Comparison of ENCODE assay signal across 22 cellular contexts in the genomic region with DNA sequence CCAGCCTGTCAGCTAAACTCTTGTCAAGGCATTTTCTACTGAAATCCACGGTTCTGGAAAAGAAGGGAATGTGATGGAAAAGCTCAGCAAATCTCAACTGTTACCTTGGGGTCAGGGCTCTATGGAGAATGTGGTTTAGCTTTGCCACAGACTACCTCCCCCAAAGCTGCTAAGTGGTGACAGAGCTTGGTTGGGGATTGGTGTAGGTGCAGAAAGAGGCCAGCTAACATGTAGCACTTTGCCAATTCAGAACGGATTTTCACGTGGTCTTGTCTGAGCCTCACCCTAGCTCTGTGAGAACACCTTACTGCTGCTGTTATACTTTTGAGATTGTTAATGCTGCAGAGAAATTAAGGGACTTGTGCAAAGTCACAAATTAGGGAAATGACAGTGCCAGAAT.
A peak's percentile ranks its signal among the peaks of the same experiment; 100 is the strongest.
DNase-seq lines count a peak whose midpoint lies in the region; ATAC-seq, FAIRE-seq and TF ChIP-seq lines count a peak whose summit lies in the region.
"Had no signal": no experiment of that assay in that cellular context is flagged by ENCODE, and none has a peak within 500 bp of the region (broad histone marks: within the 10 kb centered on the region; RNA-seq: fewer than 3 reads in every experiment).

No MANE protein-coding gene starts in this region.

- no peak overlapping the region for H2AFZ ChIP-seq in fibroblast of lung (ENCODE audit: low read length)
- H2AFZ ChIP-seq: PC-9 had no signal

- TF ChIP-seq POLR2A in tibial nerve (IDR thresholded peaks at IDR 0.05) = no peak
- TF ChIP-seq POLR2A in prostate gland (IDR thresholded peaks at IDR 0.05) = no peak

- FAIRE-seq in RCC 7860 (lab: Jason Lieb, UNC) = peak; percentile 95
- FAIRE-seq: GM19239 had no signal

- H3K9me3 ChIP-seq in fibroblast of lung (ENCODE audit: control insufficient read depth, insufficient read depth, low read depth, low read length) = no peaks in the 10 kb centered on the region
- no peaks in the 10 kb centered on the region for H3K9me3 ChIP-seq in tibial nerve
- no peaks in the 10 kb centered on the region for H3K9me3 ChIP-seq in prostate gland
- H3K9me3 ChIP-seq: HAP-1 had no signal

- no peaks in the 10 kb centered on the region for H3K79me2 ChIP-seq in fibroblast of lung (ENCODE audit: control insufficient read depth, insufficient read depth, low read length)

- peak; percentile 49 for DNase-seq in Daoy (ENCODE audit: low read depth)
- peak; percentile 72 for DNase-seq in RCC 7860 (ENCODE audit: low spot score)
- peak in 1 of 2 donors; percentile 40 for DNase-seq in fibroblast of lung (ENCODE audit: low read depth in 2 of 2)
- DNase-seq in tibial nerve (ENCODE audit: low spot score in 2 of 2) = no peak
- DNase-seq in prostate gland (ENCODE audit: low spot score) = no peak
- DNase-seq in AG08396 (ENCODE audit: low spot score) = no peak
- DNase-seq: DMS79; HFFc6; NCI-H1048; NCI-H1417; NCI-H1694; NCI-H2029 treated with DMSO at 0.1 percent for 48 hours; NCI-H446 treated with DMSO at 0.1 percent for 48 hours; NCI-H526; NCI-H82; NK-92 treated with Interleukin-12 subunit alpha and Interleukin-12 subunit beta, amount 100 ng/mL, for 24 hours; PC-9; SHP77 treated with DMSO at 0.1 percent for 48 hours; T-helper 1 cell had no signal

- H3K36me3 ChIP-seq in fibroblast of lung (ENCODE audit: control insufficient read depth, insufficient read depth, low read length) (no peaks in the 10 kb centered on the region), tibial nerve (no peaks in the 10 kb centered on the region), prostate gland (no peaks in the 10 kb centered on the region)
- H3K36me3 ChIP-seq: HAP-1 had no signal

- intact Hi-C loops in prostate gland (cut with DNase I) = no loop called here

- no peak for TF ChIP-seq EP300 in tibial nerve (IDR thresholded peaks at IDR 0.05)

- H3K27me3 ChIP-seq in fibroblast of lung (ENCODE audit: control insufficient read depth, insufficient read depth, low read length) (no peaks in the 10 kb centered on the region), tibial nerve (no peaks in the 10 kb centered on the region), prostate gland (replicated peaks; ENCODE audit: insufficient read depth) (no peaks in the 10 kb centered on the region)

- TF ChIP-seq CTCF in fibroblast of lung (conservative IDR thresholded peaks at IDR 0.05 in 1 of 2, IDR thresholded peaks at IDR 0.05 in 1 of 2; ENCODE audit: low read depth in 1 of 2, low read length in 2 of 2) = no peak
- no peak for TF ChIP-seq CTCF in tibial nerve (IDR thresholded peaks at IDR 0.05)
- no peak for TF ChIP-seq CTCF in prostate gland (IDR thresholded peaks at IDR 0.05)

- H3K4me3 ChIP-seq in fibroblast of lung (replicated peaks in 1 of 4; ENCODE audit: control extremely low read depth in 1 of 4, insufficient read depth in 1 of 4, low read depth in 3 of 4, low read length in 4 of 4) (no peak overlapping the region), tibial nerve (no peak overlapping the region), prostate gland (no peak overlapping the region)
- H3K4me3 ChIP-seq: HAP-1, PC-9 had no signal

- H3K4me1 ChIP-seq in fibroblast of lung (ENCODE audit: control insufficient read depth, extremely low read depth, insufficient read depth, low read length) = peaks cover 5% of the 10 kb centered on the region
- H3K4me1 ChIP-seq in tibial nerve = no peaks in the 10 kb centered on the region
- H3K4me1 ChIP-seq in prostate gland (replicated peaks) = no peaks in the 10 kb centered on the region
- H3K4me1 ChIP-seq: HAP-1 had no signal

- WGBS in tibial nerve, 2 donors = 75 to 81% methylated on average over 3 of the region's 3 CpGs
- 96% methylated on average over 3 of the region's 3 CpGs for WGBS in prostate gland

- peak overlapping the region; percentile 8 for H3K4me2 ChIP-seq in fibroblast of lung (ENCODE audit: extremely low read depth, insufficient read depth, low read length)
- H3K4me2 ChIP-seq: PC-9 had no signal

- H3K27ac ChIP-seq in fibroblast of lung (ENCODE audit: insufficient read depth, low read length) = no peak overlapping the region
- no peak overlapping the region for H3K27ac ChIP-seq in tibial nerve
- H3K27ac ChIP-seq in prostate gland = no peak overlapping the region
- H3K27ac ChIP-seq: PC-9 had no signal

- no peak overlapping the region for H3K9ac ChIP-seq in fibroblast of lung (ENCODE audit: insufficient read depth, low read length)

- no peak for ATAC-seq in HG02759 (IDR thresholded peaks at IDR 0.05; ENCODE audit: unreplicated experiment)

- H4K20me1 ChIP-seq in fibroblast of lung (ENCODE audit: control insufficient read depth, extremely low read depth, insufficient read depth, low read length) = no peaks in the 10 kb centered on the region

Comparison
In these comparisons a context has a peak if more than half of its experiments do, and no peak if none do; other contexts are left out.
1. DNase-seq: peak in Daoy (single experiment) and RCC 7860 (single experiment); none in tibial nerve (0 of 2), prostate gland (single experiment) and AG08396 (single experiment).